ENCODE assay signal across 8 cellular contexts in genomic region chr10:24826022-24826421, GRCh38.
DNase-seq lines count a peak whose midpoint lies in the region; ATAC-seq and TF ChIP-seq lines count a peak whose summit lies in the region.

No MANE protein-coding gene starts in this region.

- H3K4me1 ChIP-seq in adrenal gland (replicated peaks in 1 of 2) = peaks cover 16 to 20% of the 10 kb centered on the region in 2 donors

- H3K4me3 ChIP-seq in adrenal gland = peak overlapping the region in 1 of 4 donors; percentile 27

- H3K27me3 ChIP-seq in adrenal gland = no peaks in the 10 kb centered on the region

- 16 to 18% (median 17%) methylated on average over 4 of the region's 4 CpGs for WGBS in adrenal gland, 4 donors

- ATAC-seq in left colon = peak; percentile 40
- ATAC-seq in GM21529 (IDR thresholded peaks at IDR 0.05; ENCODE audit: unreplicated experiment) = no peak

- peak; percentile 28 for DNase-seq in COLO829 (ENCODE audit: low spot score)
- peak; percentile 1 for DNase-seq in HPDE6-E6E7 (ENCODE audit: extremely low spot score)
- DNase-seq in adrenal gland = peak in 1 of 7 donors; percentile 35
- DNase-seq in left colon = no peak
- DNase-seq in stimulated activated CD4-positive, alpha-beta T cell treated with anti-CD3 and anti-CD28 coated beads, Interleukin-2, amount 100 ng/mL, for 48 hours = no peak
- no peak for DNase-seq in NCI-H2196 (lab: John Stamatoyannopoulos, UW; ENCODE audit: unreplicated experiment)
- no peak for DNase-seq in NCI-H345 treated with DMSO at 0.1 percent for 48 hours (lab: John Stamatoyannopoulos, UW; ENCODE audit: unreplicated experiment)

- no peaks in the 10 kb centered on the region for H3K9me3 ChIP-seq in adrenal gland (replicated peaks in 1 of 3)

- H3K36me3 ChIP-seq in adrenal gland (replicated peaks in 1 of 2) = no peaks in the 10 kb centered on the region

- peak overlapping the region in 3 of 5 donors; percentile 7 to 44 (median 32) for H3K27ac ChIP-seq in adrenal gland

- intact Hi-C loops in adrenal gland (cut with DNase I) (no loop called here), left colon (cut with DNase I, micrococcal nuclease) (no loop called here)

- no peak for TF ChIP-seq POLR2A in adrenal gland (IDR thresholded peaks at IDR 0.05)

- TF ChIP-seq CTCF in adrenal gland (IDR thresholded peaks at IDR 0.05) = no peak

Comparison
In these comparisons a context has a peak if more than half of its experiments do, and no peak if none do; other contexts are left out.
1. DNase-seq: peak in COLO829 (single experiment) and HPDE6-E6E7 (single experiment); none in left colon (0 of 2), stimulated activated CD4-positive, alpha-beta T cell treated with anti-CD3 and anti-CD28 coated beads, Interleukin-2, amount 100 ng/mL, for 48 hours (0 of 2), NCI-H2196 (single experiment) and NCI-H345 treated with DMSO at 0.1 percent for 48 hours (single experiment).